ENCODE assay signal across 20 cellular contexts in genomic region chr5:1051366-1051720, GRCh38.
"Had no signal": no experiment of that assay in that cellular context is flagged by ENCODE, and none has a peak within 500 bp of the region (broad histone marks: within the 10 kb centered on the region; RNA-seq: fewer than 3 reads in every experiment).

No MANE protein-coding gene starts in this region.

- H3K4me1 ChIP-seq: Peyer's patch had no signal

- H3K9me3 ChIP-seq: Peyer's patch had no signal

- DNase-seq: activated CD4-positive, alpha-beta memory T cell treated with anti-CD3 and anti-CD28 coated beads for 36 hours; activated CD4-positive, alpha-beta T cell treated with anti-CD3 and anti-CD28 coated beads, Interleukin-2, amount 10 ng/mL, durations not matched to agents 7 days and 5 days; activated CD4-positive, CD25-positive, alpha-beta regulatory T cell; activated CD8-positive, alpha-beta memory T cell treated with anti-CD3 and anti-CD28 coated beads for 24 hours; activated effector memory CD4-positive, alpha-beta T cell treated with anti-CD3 and anti-CD28 coated beads, Interleukin-2, amount 50 U/mL, for 16 hours; activated naive CD4-positive, alpha-beta T cell treated with Interleukin-2 at 50 U/mL for 16 hours; activated T-cell treated with anti-CD3 and anti-CD28 coated beads, Interleukin-2, amount 50 U/mL, for 4 hours; brain microvascular endothelial cell; NCI-H1092; NCI-H1417 treated with DMSO at 0.1 percent for 48 hours; NCI-H1694; NCI-H2029; NCI-H2107; NCI-H510A treated with DMSO at 0.1 percent for 48 hours; Peyer's patch; SIG-M5; T-helper 1 cell had no signal

- H3K27me3 ChIP-seq: brain microvascular endothelial cell, cardiac muscle cell, Peyer's patch had no signal

- H3K27ac ChIP-seq: brain microvascular endothelial cell, cardiac muscle cell, Peyer's patch, SK-N-MC, VCaP had no signal

- H3K36me3 ChIP-seq: brain microvascular endothelial cell had no signal

- ATAC-seq: activated T-cell treated with anti-CD3 and anti-CD28 coated beads, Interleukin-2, amount 50 U/mL, for 4 hours had no signal

- H3K4me3 ChIP-seq: cardiac muscle cell, Peyer's patch, SK-N-MC had no signal
